27 cellular contexts compared by ENCODE assay signal in genomic region chr6:160417135-160417534, GRCh38.
"Had no signal": no experiment of that assay in that cellular context is flagged by ENCODE, and none has a peak within 500 bp of the region (broad histone marks: within the 10 kb centered on the region; RNA-seq: fewer than 3 reads in every experiment).

No MANE protein-coding gene starts in this region.

- ATAC-seq: activated CD4-positive, alpha-beta T cell treated with anti-CD3 and anti-CD28 coated beads for 36 hours; activated CD8-positive, alpha-beta memory T cell treated with anti-CD3 and anti-CD28 coated beads, Interleukin-2, amount 10 ng/mL, durations not matched to agents 7 days and 5 days; activated CD8-positive, alpha-beta T cell treated with anti-CD3 and anti-CD28 coated beads, Interleukin-2, amount 10 ng/mL, durations not matched to agents 7 days and 5 days; activated naive CD4-positive, alpha-beta T cell treated with anti-CD3 and anti-CD28 coated beads, Interleukin-2, amount 50 U/mL, for 72 hours; esophagus mucosa; foreskin keratinocyte; gastrocnemius medialis had no signal

- H3K4me3 ChIP-seq: ascending aorta, breast epithelium, cardiac muscle cell, coronary artery, dorsolateral prefrontal cortex, gastrocnemius medialis had no signal

- DNase-seq: activated CD4-positive, alpha-beta memory T cell treated with anti-CD3 and anti-CD28 coated beads for 36 hours; activated CD4-positive, alpha-beta T cell treated with anti-CD3 and anti-CD28 coated beads for 36 hours; activated CD4-positive, alpha-beta T cell treated with anti-CD3 and anti-CD28 coated beads, Interleukin-2, amount 10 ng/mL, durations not matched to agents 24 days and 14 days; activated CD4-positive, CD25-positive, alpha-beta regulatory T cell; activated CD4-positive, CD25-positive, alpha-beta regulatory T cell treated with anti-CD3 and anti-CD28 coated beads, Interleukin-2, amount 50 U/mL, for 72 hours; activated CD8-positive, alpha-beta memory T cell treated with anti-CD3 and anti-CD28 coated beads, Interleukin-2, amount 10 ng/mL, durations not matched to agents 7 days and 5 days; activated CD8-positive, alpha-beta memory T cell treated with anti-CD3 and anti-CD28 coated beads, Interleukin-2, amount 50 U/mL, for 4 hours; activated CD8-positive, alpha-beta T cell treated with anti-CD3 and anti-CD28 coated beads, Interleukin-2, amount 10 ng/mL, durations not matched to agents 7 days and 5 days; activated gamma-delta T cell; activated naive CD4-positive, alpha-beta T cell; activated naive CD4-positive, alpha-beta T cell treated with anti-CD3 and anti-CD28 coated beads, Interleukin-2, amount 10 ng/mL, durations not matched to agents 7 days and 5 days; activated naive CD8-positive, alpha-beta T cell treated with anti-CD3 and anti-CD28 coated beads, Interleukin-2, amount 10 ng/mL, durations not matched to agents 7 days and 5 days; activated T-cell treated with anti-CD3 and anti-CD28 coated beads, Interleukin-2, amount 50 U/mL, for 1 hour; activated T-cell treated with anti-CD3 and anti-CD28 coated beads, Interleukin-2, amount 50 U/mL, for 48 hours; dorsolateral prefrontal cortex; effector memory CD4-positive, alpha-beta T cell; endodermal cell; foreskin keratinocyte; gastrocnemius medialis; glutamatergic neuron; T-helper 2 cell had no signal

- H3K27ac ChIP-seq: ascending aorta, breast epithelium, cardiac muscle cell, coronary artery, dorsolateral prefrontal cortex, foreskin keratinocyte, gastrocnemius medialis had no signal

- H3K4me1 ChIP-seq: breast epithelium, gastrocnemius medialis had no signal

- H3K27me3 ChIP-seq: ascending aorta, breast epithelium, cardiac muscle cell, foreskin keratinocyte, gastrocnemius medialis had no signal

- H3K9me3 ChIP-seq: ascending aorta, breast epithelium, gastrocnemius medialis had no signal

- H3K36me3 ChIP-seq: breast epithelium, cardiac muscle cell, gastrocnemius medialis had no signal
